ENCODE assay signal across 9 cellular contexts in genomic region chr6:44219815-44220784, GRCh38. TPM values are rescaled to one million over a fixed set of nuclear protein-coding genes. Genes with fewer than 3 reads are reported as not detected.
DNase-seq lines count a peak whose midpoint lies in the region; ATAC-seq and TF ChIP-seq lines count a peak whose summit lies in the region.
"Had no signal": no experiment of that assay in that cellular context is flagged by ENCODE, and none has a peak within 500 bp of the region (broad histone marks: within the 10 kb centered on the region; RNA-seq: fewer than 3 reads in every experiment).

No MANE protein-coding gene starts in this region.

- H3K4me3 ChIP-seq in breast epithelium (peak overlapping the region; percentile 55 to 70 (median 56)), mucosa of descending colon (peak overlapping the region; percentile 15), tibial nerve (peak overlapping the region; percentile 36 to 53 (median 46))

- no peak for ATAC-seq in mucosa of descending colon
- ATAC-seq in GM21390 (IDR thresholded peaks at IDR 0.05; ENCODE audit: unreplicated experiment) = no peak

- CTCF ChIA-PET in activated CD4-positive, alpha-beta T cell treated with anti-CD3 and anti-CD28 coated beads, Interleukin-2, amount 10 ng/mL, durations not matched to agents 7 days and 5 days (lab: Charles Lee) = interaction anchor here (1.0 to 1.8 kb wide), 3 partner anchors 35 to 126 kb away, joined by 3 to 7 read pairs (median 3); no protein-coding TSS in a partner anchor

- peaks cover 11% of the 10 kb centered on the region for H3K27me3 Mint-ChIP-seq in activated CD4-positive, alpha-beta T cell treated with anti-CD3 and anti-CD28 coated beads, Interleukin-2, amount 10 ng/mL, durations not matched to agents 7 days and 5 days

- no peak overlapping the region for H3K27ac Mint-ChIP-seq in activated CD4-positive, alpha-beta T cell treated with anti-CD3 and anti-CD28 coated beads, Interleukin-2, amount 10 ng/mL, durations not matched to agents 7 days and 5 days

- peaks cover 41% of the 10 kb centered on the region for H3K4me1 Mint-ChIP-seq in activated CD4-positive, alpha-beta T cell treated with anti-CD3 and anti-CD28 coated beads, Interleukin-2, amount 10 ng/mL, durations not matched to agents 7 days and 5 days

- H3K36me3 Mint-ChIP-seq in activated CD4-positive, alpha-beta T cell treated with anti-CD3 and anti-CD28 coated beads, Interleukin-2, amount 10 ng/mL, durations not matched to agents 7 days and 5 days (ENCODE audit: low read depth) = no peaks in the 10 kb centered on the region

- no peak for DNase-seq in activated CD4-positive, alpha-beta T cell treated with anti-CD3 and anti-CD28 coated beads, Interleukin-2, amount 10 ng/mL, durations not matched to agents 7 days and 5 days
- DNase-seq in activated CD4-positive, alpha-beta T cell treated with anti-CD3 and anti-CD28 coated beads for 1 hour = no peak
- DNase-seq in breast epithelium (ENCODE audit: low spot score in 2 of 2) = no peak
- DNase-seq in mucosa of descending colon = no peak
- no peak for DNase-seq in tibial nerve (ENCODE audit: low spot score in 2 of 2)
- DNase-seq in GDM1 (lab: John Stamatoyannopoulos, UW) = no peak
- no peak for DNase-seq in inferior parietal cortex (ENCODE audit: extremely low spot score)

- TF ChIP-seq EP300 in tibial nerve (IDR thresholded peaks at IDR 0.05) = no peak

- H3K27ac ChIP-seq in breast epithelium (peak overlapping the region; percentile 98 to 99), tibial nerve (peak overlapping the region; percentile 62 to 90 (median 88))

- H3K9me3 ChIP-seq in breast epithelium (no peaks in the 10 kb centered on the region), mucosa of descending colon (no peaks in the 10 kb centered on the region), tibial nerve (no peaks in the 10 kb centered on the region)

- no peak for TF ChIP-seq CTCF in breast epithelium (IDR thresholded peaks at IDR 0.05)
- TF ChIP-seq CTCF in mucosa of descending colon (IDR thresholded peaks at IDR 0.05) = no peak
- TF ChIP-seq CTCF in tibial nerve (IDR thresholded peaks at IDR 0.05) = no peak

- no peaks in the 10 kb centered on the region for H3K9me3 Mint-ChIP-seq in activated CD4-positive, alpha-beta T cell treated with anti-CD3 and anti-CD28 coated beads, Interleukin-2, amount 10 ng/mL, durations not matched to agents 7 days and 5 days

- 57% methylated on average over 27 to 28 of the region's 28 CpGs for WGBS in tibial nerve, 2 donors

- TF ChIP-seq POLR2A in breast epithelium (IDR thresholded peaks at IDR 0.05) = no peak
- TF ChIP-seq POLR2A in tibial nerve (IDR thresholded peaks at IDR 0.05) = no peak

- H3K4me1 ChIP-seq in breast epithelium = peaks cover 13 to 29% of the 10 kb centered on the region in 2 donors
- peaks cover 35% of the 10 kb centered on the region for H3K4me1 ChIP-seq in mucosa of descending colon (ENCODE audit: low read depth)
- H3K4me1 ChIP-seq in tibial nerve = peaks cover 0 to 79% (median 38%) of the 10 kb centered on the region in 4 donors

- POLR2A ChIA-PET in activated CD4-positive, alpha-beta T cell treated with anti-CD3 and anti-CD28 coated beads, Interleukin-2, amount 10 ng/mL, durations not matched to agents 7 days and 5 days (lab: Charles Lee) = no interaction called here

- no peaks in the 10 kb centered on the region for H3K36me3 ChIP-seq in breast epithelium
- no peaks in the 10 kb centered on the region for H3K36me3 ChIP-seq in mucosa of descending colon (ENCODE audit: low read depth)
- no peaks in the 10 kb centered on the region for H3K36me3 ChIP-seq in tibial nerve
- H3K36me3 ChIP-seq: SJSA1 had no signal

- no peaks in the 10 kb centered on the region for H3K27me3 ChIP-seq in breast epithelium
- H3K27me3 ChIP-seq in tibial nerve = no peaks in the 10 kb centered on the region
- H3K27me3 ChIP-seq: SJSA1 had no signal

- peak overlapping the region; percentile 16 for H3K4me3 Mint-ChIP-seq in activated CD4-positive, alpha-beta T cell treated with anti-CD3 and anti-CD28 coated beads, Interleukin-2, amount 10 ng/mL, durations not matched to agents 7 days and 5 days

- intact Hi-C loops in breast epithelium (cut with DNase I; ENCODE audit: low total_unique reads) (no loop called here), mucosa of descending colon (cut with DNase I, micrococcal nuclease) (no loop called here)

RNA-seq across cellular contexts. Expression of gene SLC29A1, which starts 3.3 kb away (rescaled TPM):
- total RNA-seq in activated CD4-positive, alpha-beta T cell treated with anti-CD3 and anti-CD28 coated beads, Interleukin-2, amount 10 ng/mL, durations not matched to agents 7 days and 5 days = 10 to 100 TPM; 38.5 to 46.9 TPM
- total RNA-seq in breast epithelium (100 to 1,000 TPM; 106 to 140 (median 110) TPM), mucosa of descending colon (100 to 1,000 TPM in 1 of 3 donors, 10 to 100 TPM in 2; 12.9 to 140 (median 14.8) TPM), tibial nerve (10 to 100 TPM; 51.4 to 83.1 (median 63.8) TPM)

RNA-seq across cellular contexts. Expression of gene MYMX, which starts 3.4 kb away (rescaled TPM):
- total RNA-seq in activated CD4-positive, alpha-beta T cell treated with anti-CD3 and anti-CD28 coated beads, Interleukin-2, amount 10 ng/mL, durations not matched to agents 7 days and 5 days = not detected
- total RNA-seq in breast epithelium = 1 to 10 TPM in 2 of 3 donors, under 1 TPM in 1; 0.88 to 3.4 (median 2.9) TPM
- total RNA-seq in mucosa of descending colon = under 1 TPM in 1 of 3 donors, not detected in 2; 0.39 TPM
- not detected for total RNA-seq in tibial nerve

RNA-seq across cellular contexts. Expression of gene HSP90AB1, which starts 26.8 kb away (rescaled TPM):
- 100 to 1,000 TPM; 522 to 571 TPM for total RNA-seq in activated CD4-positive, alpha-beta T cell treated with anti-CD3 and anti-CD28 coated beads, Interleukin-2, amount 10 ng/mL, durations not matched to agents 7 days and 5 days
- total RNA-seq in breast epithelium (100 to 1,000 TPM; 643 to 810 (median 662) TPM), mucosa of descending colon (100 to 1,000 TPM; 322 to 593 (median 399) TPM), tibial nerve (100 to 1,000 TPM; 485 to 580 (median 543) TPM)

RNA-seq across cellular contexts. Expression of gene SLC35B2, which starts 37.2 kb away (rescaled TPM):
- 10 to 100 TPM; 29.5 to 30.1 TPM for total RNA-seq in activated CD4-positive, alpha-beta T cell treated with anti-CD3 and anti-CD28 coated beads, Interleukin-2, amount 10 ng/mL, durations not matched to agents 7 days and 5 days
- total RNA-seq in breast epithelium (10 to 100 TPM; 32.8 to 50.5 (median 38.1) TPM), mucosa of descending colon (10 to 100 TPM; 24.9 to 38.0 (median 31.6) TPM), tibial nerve (10 to 100 TPM; 28.0 to 34.1 (median 33.1) TPM)

RNA-seq across cellular contexts. Expression of gene NFKBIE, which starts 45.3 kb away (rescaled TPM):
- total RNA-seq in activated CD4-positive, alpha-beta T cell treated with anti-CD3 and anti-CD28 coated beads, Interleukin-2, amount 10 ng/mL, durations not matched to agents 7 days and 5 days = 10 to 100 TPM; 14.7 to 15.3 TPM
- 10 to 100 TPM in 2 of 3 donors, 1 to 10 TPM in 1; 4.0 to 25.9 (median 14.4) TPM for total RNA-seq in breast epithelium
- 10 to 100 TPM in 2 of 3 donors, 1 to 10 TPM in 1; 8.7 to 13.4 (median 10.8) TPM for total RNA-seq in mucosa of descending colon
- total RNA-seq in tibial nerve = 10 to 100 TPM; 12.7 to 20.7 (median 16.0) TPM
